18 cellular contexts compared by ENCODE assay signal in the genomic region with DNA sequence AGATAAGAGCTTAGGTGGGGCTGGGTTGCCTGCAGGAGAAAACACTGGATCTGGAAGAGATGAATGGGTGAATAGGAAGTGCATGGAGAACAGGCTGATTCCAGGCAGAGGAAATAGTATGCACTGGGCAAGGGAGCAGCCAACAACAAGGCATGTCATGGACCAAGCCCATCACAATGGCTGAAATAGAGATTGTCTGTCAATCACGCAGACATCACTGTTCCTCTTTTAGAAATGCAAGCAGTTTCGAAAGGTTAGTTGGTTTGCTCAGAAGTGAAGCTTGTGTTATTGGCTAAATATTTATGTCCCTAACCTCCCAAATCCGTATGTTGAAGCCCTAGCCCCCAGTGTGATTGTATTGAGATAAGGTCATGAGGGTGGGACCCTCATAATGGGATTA.
"Had no signal": no experiment of that assay in that cellular context is flagged by ENCODE, and none has a peak within 500 bp of the region (broad histone marks: within the 10 kb centered on the region; RNA-seq: fewer than 3 reads in every experiment).

No MANE protein-coding gene starts in this region.

- H2AFZ ChIP-seq: hepatocyte had no signal

- H3K4me2 ChIP-seq: hepatocyte had no signal

- H3K4me3 ChIP-seq: adrenal gland, hepatocyte, lung, prostate gland, transverse colon had no signal

- H3K36me3 ChIP-seq: adrenal gland, prostate gland, transverse colon had no signal

- H3K79me2 ChIP-seq: hepatocyte had no signal

- ATAC-seq: esophagus mucosa; left lobe of liver; natural killer cell; stimulated activated naive B cell treated with anti-CD40 and anti-IgM and Interleukin-4, amounts not matched to agents 10 μg/mL and 1 μg/mL and 100 μg/mL, for 72 hours had no signal

- H3K27me3 ChIP-seq: adrenal gland, hepatocyte, transverse colon had no signal

- H3K27ac ChIP-seq: adrenal gland, hepatocyte, prostate gland, transverse colon had no signal

- DNase-seq: activated CD4-positive, alpha-beta T cell treated with anti-CD3 and anti-CD28 coated beads for 1 hour; activated naive CD4-positive, alpha-beta T cell; activated T-cell treated with anti-CD3 and anti-CD28 coated beads, Interleukin-2, amount 50 U/mL, for 1 hour; adrenal gland; central memory CD4-positive, alpha-beta T cell; effector memory CD4-positive, alpha-beta T cell; foreskin melanocyte; immature natural killer cell; natural killer cell; stimulated activated CD4-positive, alpha-beta T cell treated with anti-CD3 and anti-CD28 coated beads, Interleukin-2, amount 100 ng/mL, for 48 hours; stimulated activated CD8-positive, alpha-beta memory T cell treated with anti-CD3 and anti-CD28 coated beads, Interleukin-4, amount 100 ng/mL, for 48 hours; stimulated activated naive B cell treated with anti-CD40 and anti-IgM and Interleukin-4, amounts not matched to agents 10 μg/mL and 1 μg/mL and 100 μg/mL, for 72 hours; transverse colon had no signal

- H3K4me1 ChIP-seq: adrenal gland, prostate gland, transverse colon had no signal

- H3K9me3 ChIP-seq: adrenal gland, prostate gland, transverse colon had no signal
